ENCODE assay signal across 10 cellular contexts in genomic region chrX:41558531-41558930, GRCh38.
A peak's percentile ranks its signal among the peaks of the same experiment; 100 is the strongest.
DNase-seq lines count a peak whose midpoint lies in the region; ATAC-seq and TF ChIP-seq lines count a peak whose summit lies in the region.
"Had no signal": no experiment of that assay in that cellular context is flagged by ENCODE, and none has a peak within 500 bp of the region (broad histone marks: within the 10 kb centered on the region; RNA-seq: fewer than 3 reads in every experiment).

No MANE protein-coding gene starts in this region.

- DNase-seq in NCI-H82 (lab: John Stamatoyannopoulos, UW) = peak; percentile 1
- no peak for DNase-seq in NCI-H82 treated with DMSO at 0.1 percent for 48 hours (lab: John Stamatoyannopoulos, UW; ENCODE audit: unreplicated experiment)
- peak; percentile 27 for DNase-seq in NCI-H460 (ENCODE audit: extremely low read depth, low read depth)
- no peak for DNase-seq in dorsolateral prefrontal cortex
- DNase-seq in retinal pigment epithelial cell (ENCODE audit: low read depth) = no peak
- DNase-seq in HuH-7.5 (ENCODE audit: low spot score) = no peak
- DNase-seq in T-helper 2 cell treated with Interferon-gamma antibody and Interleukin-4, amounts not matched to agents 5 μg/mL and 100 μg/mL, for 36 hours (ENCODE audit: low spot score) = no peak
- no peak for DNase-seq in Right ventricle myocardium superior
- DNase-seq: Caco-2 had no signal

- no peak overlapping the region for H3K27ac ChIP-seq in dorsolateral prefrontal cortex
- H3K27ac ChIP-seq: SK-N-MC had no signal

- H3K4me3 Mint-ChIP-seq in T-helper 2 cell treated with Interferon-gamma antibody and Interleukin-4, amounts not matched to agents 5 μg/mL and 100 μg/mL, for 36 hours = no peak overlapping the region

- no peak for ATAC-seq in Right ventricle myocardium superior (ENCODE audit: poor library complexity)

- H3K27me3 ChIP-seq in dorsolateral prefrontal cortex = peaks cover 0 to 67% (median 8%) of the 10 kb centered on the region in 45 donors

- peaks cover 4% of the 10 kb centered on the region for H3K36me3 Mint-ChIP-seq in T-helper 2 cell treated with Interferon-gamma antibody and Interleukin-4, amounts not matched to agents 5 μg/mL and 100 μg/mL, for 36 hours (ENCODE audit: low read depth)

- no peaks in the 10 kb centered on the region for H3K9me3 Mint-ChIP-seq in T-helper 2 cell treated with Interferon-gamma antibody and Interleukin-4, amounts not matched to agents 5 μg/mL and 100 μg/mL, for 36 hours

- TF ChIP-seq CTCF in dorsolateral prefrontal cortex (IDR thresholded peaks at IDR 0.05 in 54 of 56, conservative IDR thresholded peaks at IDR 0.05 in 2 of 56; ENCODE audit: low read depth in 1 of 56, partially characterized antibody in 56 of 56) (peak in 55 of 56 donors; percentile 18 to 72 (median 50)), retinal pigment epithelial cell (conservative IDR thresholded peaks at IDR 0.05; ENCODE audit: low read depth, low read length) (peak; percentile 37)

- H3K27ac Mint-ChIP-seq in T-helper 2 cell treated with Interferon-gamma antibody and Interleukin-4, amounts not matched to agents 5 μg/mL and 100 μg/mL, for 36 hours = no peak overlapping the region

- intact Hi-C loops in dorsolateral prefrontal cortex (cut with DNase I) = loop anchor here in 1 of 2 donors (10.0 kb wide), 1 partner anchor 156 kb away; no protein-coding TSS in a partner anchor
- intact Hi-C loops in Right ventricle myocardium superior (cut with DNase I) = no loop called here

- H3K27me3 Mint-ChIP-seq in T-helper 2 cell treated with Interferon-gamma antibody and Interleukin-4, amounts not matched to agents 5 μg/mL and 100 μg/mL, for 36 hours (ENCODE audit: low read depth) = no peaks in the 10 kb centered on the region

- H3K4me3 ChIP-seq in dorsolateral prefrontal cortex (no peak overlapping the region), retinal pigment epithelial cell (ENCODE audit: low read length) (no peak overlapping the region)
- H3K4me3 ChIP-seq: SK-N-MC had no signal

- H3K4me1 Mint-ChIP-seq in T-helper 2 cell treated with Interferon-gamma antibody and Interleukin-4, amounts not matched to agents 5 μg/mL and 100 μg/mL, for 36 hours (ENCODE audit: low read depth) = peaks cover 32% of the 10 kb centered on the region

Comparison
In these comparisons a context has a peak if more than half of its experiments do, and no peak if none do; other contexts are left out.
1. DNase-seq: peak in NCI-H82 (single experiment) and NCI-H460 (single experiment); none in NCI-H82 treated with DMSO at 0.1 percent for 48 hours (single experiment), dorsolateral prefrontal cortex (0 of 10), retinal pigment epithelial cell (single experiment), HuH-7.5 (single experiment), T-helper 2 cell treated with Interferon-gamma antibody and Interleukin-4, amounts not matched to agents 5 μg/mL and 100 μg/mL, for 36 hours (single experiment) and Right ventricle myocardium superior (single experiment).